In the genomic region with DNA sequence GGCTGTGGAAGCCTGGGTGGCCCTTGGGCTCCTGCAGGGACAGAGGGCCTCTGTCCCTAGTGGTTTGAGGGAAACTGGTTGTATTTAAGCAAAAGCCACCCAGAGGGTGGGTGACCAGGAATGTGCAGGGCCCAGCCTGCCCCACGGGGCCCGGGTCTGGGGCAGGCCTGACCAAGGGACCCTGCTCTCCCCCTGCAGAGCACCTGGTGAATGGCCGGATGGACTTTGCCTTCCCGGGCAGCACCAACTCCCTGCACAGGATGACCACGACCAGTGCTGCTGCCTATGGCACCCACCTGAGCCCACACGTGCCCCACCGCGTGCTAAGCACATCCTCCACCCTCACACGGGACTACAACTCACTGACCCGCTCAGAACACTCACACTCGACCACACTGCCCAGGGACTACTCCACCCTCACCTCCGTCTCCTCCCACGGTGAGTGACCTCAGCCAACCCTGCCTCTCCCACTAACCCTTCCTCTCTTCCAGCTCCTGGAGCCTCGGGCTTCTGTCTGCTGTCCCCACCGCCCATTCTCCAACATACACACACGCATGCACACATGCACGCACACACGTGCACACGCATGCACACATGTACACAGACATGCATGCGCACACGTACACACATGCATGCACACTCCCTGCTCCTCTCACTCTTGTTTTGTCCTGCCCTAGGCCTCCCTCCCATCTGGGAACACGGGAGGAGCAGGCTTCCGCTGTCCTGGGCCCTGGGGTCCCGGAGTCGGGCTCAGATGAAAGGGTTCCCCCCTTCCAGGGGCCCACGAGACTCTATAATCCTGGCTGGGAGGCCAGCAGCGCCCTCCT, we compare ENCODE assay signal across 1 cellular context.
TF ChIP-seq lines count a peak whose summit lies in the region.

No MANE protein-coding gene starts in this region.

TF ChIP-seq in HepG2, 621 proteins besides CTCF, POLR2A, EP300 and RAD21 (continued from another document):
- TF ChIP-seq FIP1L1 (IDR thresholded peaks at IDR 0.05; ENCODE audit: borderline replicate concordance, insufficient read depth, low read depth, low read length) = 0 out of 2 replicates have a peak, but pooled peaks have one; percentile 39
- TF ChIP-seq MXD4 (CRISPR knock-in tag; IDR thresholded peaks at IDR 0.05) = 0 out of 2 replicates have a peak, but pooled peaks have one; percentile 29
- TF ChIP-seq IKZF1 (IDR thresholded peaks at IDR 0.05) = no peak
- TF ChIP-seq POGK (CRISPR knock-in tag; conservative IDR thresholded peaks at IDR 0.05) = no peak
- TF ChIP-seq TBX3 (IDR thresholded peaks at IDR 0.05; ENCODE audit: borderline replicate concordance) = peak; percentile 37; the same call in 1 of the 2 replicates
- TF ChIP-seq ELF1 (CRISPR knock-in tag; IDR thresholded peaks at IDR 0.05) = no peak
- peak; percentile 62; the same call in 1 of the 2 replicates for TF ChIP-seq MIER3 (CRISPR knock-in tag; IDR thresholded peaks at IDR 0.05; ENCODE audit: borderline replicate concordance)
- peak; percentile 80 for TF ChIP-seq ZNF574 (CRISPR knock-in tag; IDR thresholded peaks at IDR 0.05)
- peak; percentile 55 for TF ChIP-seq POLR2AphosphoS5 (IDR thresholded peaks at IDR 0.05; ENCODE audit: low read depth, low read length)
- no peak for TF ChIP-seq SOX6 (IDR thresholded peaks at IDR 0.05)
- peak; percentile 39; the same call in 1 of the 2 replicates for TF ChIP-seq SOX6 (CRISPR knock-in tag; IDR thresholded peaks at IDR 0.05)
- no peak for TF ChIP-seq MAFG (CRISPR knock-in tag; IDR thresholded peaks at IDR 0.05)
- peak; percentile 77; the same call in 1 of the 2 replicates for TF ChIP-seq HBP1 (CRISPR knock-in tag; IDR thresholded peaks at IDR 0.05; ENCODE audit: low read depth)
- peak; percentile 87 for TF ChIP-seq ZC3H13 (CRISPR knock-in tag; IDR thresholded peaks at IDR 0.05)
- TF ChIP-seq, protein P1, sequence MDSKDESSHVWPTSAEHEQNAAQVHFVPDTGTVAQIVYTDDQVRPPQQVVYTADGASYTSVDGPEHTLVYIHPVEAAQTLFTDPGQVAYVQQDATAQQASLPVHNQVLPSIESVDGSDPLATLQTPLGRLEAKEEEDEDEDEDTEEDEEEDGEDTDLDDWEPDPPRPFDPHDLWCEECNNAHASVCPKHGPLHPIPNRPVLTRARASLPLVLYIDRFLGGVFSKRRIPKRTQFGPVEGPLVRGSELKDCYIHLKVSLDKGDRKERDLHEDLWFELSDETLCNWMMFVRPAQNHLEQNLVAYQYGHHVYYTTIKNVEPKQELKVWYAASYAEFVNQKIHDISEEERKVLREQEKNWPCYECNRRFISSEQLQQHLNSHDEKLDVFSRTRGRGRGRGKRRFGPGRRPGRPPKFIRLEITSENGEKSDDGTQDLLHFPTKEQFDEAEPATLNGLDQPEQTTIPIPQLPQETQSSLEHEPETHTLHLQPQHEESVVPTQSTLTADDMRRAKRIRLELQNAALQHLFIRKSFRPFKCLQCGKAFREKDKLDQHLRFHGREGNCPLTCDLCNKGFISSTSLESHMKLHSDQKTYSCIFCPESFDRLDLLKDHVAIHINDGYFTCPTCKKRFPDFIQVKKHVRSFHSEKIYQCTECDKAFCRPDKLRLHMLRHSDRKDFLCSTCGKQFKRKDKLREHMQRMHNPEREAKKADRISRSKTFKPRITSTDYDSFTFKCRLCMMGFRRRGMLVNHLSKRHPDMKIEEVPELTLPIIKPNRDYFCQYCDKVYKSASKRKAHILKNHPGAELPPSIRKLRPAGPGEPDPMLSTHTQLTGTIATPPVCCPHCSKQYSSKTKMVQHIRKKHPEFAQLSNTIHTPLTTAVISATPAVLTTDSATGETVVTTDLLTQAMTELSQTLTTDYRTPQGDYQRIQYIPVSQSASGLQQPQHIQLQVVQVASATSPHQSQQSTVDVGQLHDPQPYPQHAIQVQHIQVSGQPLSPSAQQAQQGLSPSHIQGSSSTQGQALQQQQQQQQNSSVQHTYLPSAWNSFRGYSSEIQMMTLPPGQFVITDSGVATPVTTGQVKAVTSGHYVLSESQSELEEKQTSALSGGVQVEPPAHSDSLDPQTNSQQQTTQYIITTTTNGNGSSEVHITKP (CRISPR knock-in tag; IDR thresholded peaks at IDR 0.05; ENCODE audit: low read depth) = peak; percentile 88
- peak; percentile 91; the same call in 1 of the 2 replicates for TF ChIP-seq ZNF567 (CRISPR knock-in tag; IDR thresholded peaks at IDR 0.05; ENCODE audit: borderline replicate concordance)
- TF ChIP-seq LBX2 (CRISPR knock-in tag; IDR thresholded peaks at IDR 0.05; ENCODE audit: borderline replicate concordance) = peak; percentile 96
- no peak for TF ChIP-seq PRPF4 (IDR thresholded peaks at IDR 0.05; ENCODE audit: low read depth, low read length, poor library complexity, severe bottlenecking)
- peak; percentile 76 for TF ChIP-seq ZFX (CRISPR knock-in tag; IDR thresholded peaks at IDR 0.05; ENCODE audit: low read depth)
- TF ChIP-seq DNMT3B (CRISPR knock-in tag; conservative IDR thresholded peaks at IDR 0.05) = 0 out of 2 replicates have a peak, but pooled peaks have one; percentile 48
- peak; percentile 47 for TF ChIP-seq ELF3 (CRISPR knock-in tag; IDR thresholded peaks at IDR 0.05)
- no peak for TF ChIP-seq CREB3 (CRISPR knock-in tag; IDR thresholded peaks at IDR 0.05)
- no peak for TF ChIP-seq HMG20A (CRISPR knock-in tag; IDR thresholded peaks at IDR 0.05; ENCODE audit: borderline replicate concordance)
- TF ChIP-seq, protein P2, sequence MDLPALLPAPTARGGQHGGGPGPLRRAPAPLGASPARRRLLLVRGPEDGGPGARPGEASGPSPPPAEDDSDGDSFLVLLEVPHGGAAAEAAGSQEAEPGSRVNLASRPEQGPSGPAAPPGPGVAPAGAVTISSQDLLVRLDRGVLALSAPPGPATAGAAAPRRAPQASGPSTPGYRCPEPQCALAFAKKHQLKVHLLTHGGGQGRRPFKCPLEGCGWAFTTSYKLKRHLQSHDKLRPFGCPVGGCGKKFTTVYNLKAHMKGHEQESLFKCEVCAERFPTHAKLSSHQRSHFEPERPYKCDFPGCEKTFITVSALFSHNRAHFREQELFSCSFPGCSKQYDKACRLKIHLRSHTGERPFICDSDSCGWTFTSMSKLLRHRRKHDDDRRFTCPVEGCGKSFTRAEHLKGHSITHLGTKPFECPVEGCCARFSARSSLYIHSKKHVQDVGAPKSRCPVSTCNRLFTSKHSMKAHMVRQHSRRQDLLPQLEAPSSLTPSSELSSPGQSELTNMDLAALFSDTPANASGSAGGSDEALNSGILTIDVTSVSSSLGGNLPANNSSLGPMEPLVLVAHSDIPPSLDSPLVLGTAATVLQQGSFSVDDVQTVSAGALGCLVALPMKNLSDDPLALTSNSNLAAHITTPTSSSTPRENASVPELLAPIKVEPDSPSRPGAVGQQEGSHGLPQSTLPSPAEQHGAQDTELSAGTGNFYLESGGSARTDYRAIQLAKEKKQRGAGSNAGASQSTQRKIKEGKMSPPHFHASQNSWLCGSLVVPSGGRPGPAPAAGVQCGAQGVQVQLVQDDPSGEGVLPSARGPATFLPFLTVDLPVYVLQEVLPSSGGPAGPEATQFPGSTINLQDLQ (CRISPR knock-in tag; IDR thresholded peaks at IDR 0.05) = peak; percentile 72
- peak; percentile 54; the same call in 1 of the 2 replicates for TF ChIP-seq RARA (CRISPR knock-in tag; IDR thresholded peaks at IDR 0.05)
- TF ChIP-seq, protein P3, sequence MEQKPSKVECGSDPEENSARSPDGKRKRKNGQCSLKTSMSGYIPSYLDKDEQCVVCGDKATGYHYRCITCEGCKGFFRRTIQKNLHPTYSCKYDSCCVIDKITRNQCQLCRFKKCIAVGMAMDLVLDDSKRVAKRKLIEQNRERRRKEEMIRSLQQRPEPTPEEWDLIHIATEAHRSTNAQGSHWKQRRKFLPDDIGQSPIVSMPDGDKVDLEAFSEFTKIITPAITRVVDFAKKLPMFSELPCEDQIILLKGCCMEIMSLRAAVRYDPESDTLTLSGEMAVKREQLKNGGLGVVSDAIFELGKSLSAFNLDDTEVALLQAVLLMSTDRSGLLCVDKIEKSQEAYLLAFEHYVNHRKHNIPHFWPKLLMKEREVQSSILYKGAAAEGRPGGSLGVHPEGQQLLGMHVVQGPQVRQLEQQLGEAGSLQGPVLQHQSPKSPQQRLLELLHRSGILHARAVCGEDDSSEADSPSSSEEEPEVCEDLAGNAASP (CRISPR knock-in tag; IDR thresholded peaks at IDR 0.05; ENCODE audit: borderline replicate concordance) = peak; percentile 82; the same call in 1 of the 2 replicates
- TF ChIP-seq, protein P4, sequence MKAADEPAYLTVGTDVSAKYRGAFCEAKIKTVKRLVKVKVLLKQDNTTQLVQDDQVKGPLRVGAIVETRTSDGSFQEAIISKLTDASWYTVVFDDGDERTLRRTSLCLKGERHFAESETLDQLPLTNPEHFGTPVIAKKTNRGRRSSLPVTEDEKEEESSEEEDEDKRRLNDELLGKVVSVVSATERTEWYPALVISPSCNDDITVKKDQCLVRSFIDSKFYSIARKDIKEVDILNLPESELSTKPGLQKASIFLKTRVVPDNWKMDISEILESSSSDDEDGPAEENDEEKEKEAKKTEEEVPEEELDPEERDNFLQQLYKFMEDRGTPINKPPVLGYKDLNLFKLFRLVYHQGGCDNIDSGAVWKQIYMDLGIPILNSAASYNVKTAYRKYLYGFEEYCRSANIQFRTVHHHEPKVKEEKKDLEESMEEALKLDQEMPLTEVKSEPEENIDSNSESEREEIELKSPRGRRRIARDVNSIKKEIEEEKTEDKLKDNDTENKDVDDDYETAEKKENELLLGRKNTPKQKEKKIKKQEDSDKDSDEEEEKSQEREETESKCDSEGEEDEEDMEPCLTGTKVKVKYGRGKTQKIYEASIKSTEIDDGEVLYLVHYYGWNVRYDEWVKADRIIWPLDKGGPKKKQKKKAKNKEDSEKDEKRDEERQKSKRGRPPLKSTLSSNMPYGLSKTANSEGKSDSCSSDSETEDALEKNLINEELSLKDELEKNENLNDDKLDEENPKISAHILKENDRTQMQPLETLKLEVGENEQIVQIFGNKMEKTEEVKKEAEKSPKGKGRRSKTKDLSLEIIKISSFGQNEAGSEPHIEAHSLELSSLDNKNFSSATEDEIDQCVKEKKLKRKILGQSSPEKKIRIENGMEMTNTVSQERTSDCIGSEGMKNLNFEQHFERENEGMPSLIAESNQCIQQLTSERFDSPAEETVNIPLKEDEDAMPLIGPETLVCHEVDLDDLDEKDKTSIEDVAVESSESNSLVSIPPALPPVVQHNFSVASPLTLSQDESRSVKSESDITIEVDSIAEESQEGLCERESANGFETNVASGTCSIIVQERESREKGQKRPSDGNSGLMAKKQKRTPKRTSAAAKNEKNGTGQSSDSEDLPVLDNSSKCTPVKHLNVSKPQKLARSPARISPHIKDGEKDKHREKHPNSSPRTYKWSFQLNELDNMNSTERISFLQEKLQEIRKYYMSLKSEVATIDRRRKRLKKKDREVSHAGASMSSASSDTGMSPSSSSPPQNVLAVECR (CRISPR knock-in tag; IDR thresholded peaks at IDR 0.05; ENCODE audit: borderline replicate concordance) = peak; percentile 77
- peak; percentile 88 for TF ChIP-seq SALL1 (CRISPR knock-in tag; IDR thresholded peaks at IDR 0.05)
